1 cellular context compared by ENCODE assay signal in genomic region chr1:154272999-154273563, GRCh38.
TF ChIP-seq lines count a peak whose summit lies in the region.

No MANE protein-coding gene starts in this region.

TF ChIP-seq in K562, 482 proteins besides CTCF, POLR2A, EP300 and RAD21:
- 0 out of 2 replicates have a peak, but pooled peaks have one; percentile 5 for TF ChIP-seq JUND (IDR thresholded peaks at IDR 0.05; ENCODE audit: borderline replicate concordance, low read depth, low read length)
- no peak for TF ChIP-seq JUND (tag; IDR thresholded peaks at IDR 0.05; ENCODE audit: borderline replicate concordance, low read depth, low read length)
- TF ChIP-seq BHLHE40 (IDR thresholded peaks at IDR 0.05; ENCODE audit: low read length): no peak
- TF ChIP-seq SAP30 (IDR thresholded peaks at IDR 0.05; ENCODE audit: borderline replicate concordance, insufficient read depth, low read depth, low read length, poor library complexity, severe bottlenecking): peak; percentile 1
- peak; percentile 81 for TF ChIP-seq ZNF512 (tag; IDR thresholded peaks at IDR 0.05)
- TF ChIP-seq SP1 (CRISPR knock-in tag; IDR thresholded peaks at IDR 0.05): no peak
- TF ChIP-seq E2F1 (CRISPR knock-in tag; IDR thresholded peaks at IDR 0.05): 0 out of 2 replicates have a peak, but pooled peaks have one; percentile 7
- no peak for TF ChIP-seq CEBPG (CRISPR knock-in tag; IDR thresholded peaks at IDR 0.05)
- TF ChIP-seq CEBPG (tag; conservative IDR thresholded peaks at IDR 0.05 in 1 of 2, IDR thresholded peaks at IDR 0.05 in 1 of 2): peak in 1 of 2 experiments; percentile 80; a peak in 1 of 4 replicates
- no peak for TF ChIP-seq TAF9B (IDR thresholded peaks at IDR 0.05; ENCODE audit: partially characterized antibody)
TF ChIP-seq in K562: peak in this region for 5.
